In genomic region chr20:49610701-49611538, GRCh38 we compare ENCODE assay signal across 8 cellular contexts. TPM values are rescaled to one million over a fixed set of nuclear protein-coding genes. Genes with fewer than 3 reads are reported as not detected.
DNase-seq lines count a peak whose midpoint lies in the region; ATAC-seq and TF ChIP-seq lines count a peak whose summit lies in the region.

No MANE protein-coding gene starts in this region.

- no peak overlapping the region for H2AFZ ChIP-seq in neuron (ENCODE audit: low read depth, low read length)

- H3K27ac ChIP-seq in HUES6 (ENCODE audit: low read depth, low read length): no peak overlapping the region
- H3K27ac ChIP-seq in Peyer's patch: no peak overlapping the region

- H3K4me1 ChIP-seq in HUES6 (ENCODE audit: control insufficient read depth, insufficient read depth, low read length) (peaks cover 4% of the 10 kb centered on the region), Peyer's patch (peaks cover 0 to 14% (median 2%) of the 10 kb centered on the region in 4 donors), neuron (ENCODE audit: insufficient read depth, low read length) (peaks cover 4% of the 10 kb centered on the region)

- H3K27me3 ChIP-seq in HUES6 (ENCODE audit: control insufficient read depth, insufficient read depth, low read length) (no peaks in the 10 kb centered on the region; the same call in 1 of the 2 replicates), Peyer's patch (no peaks in the 10 kb centered on the region), neuron (ENCODE audit: insufficient read depth, low read length) (no peaks in the 10 kb centered on the region)

- ATAC-seq in GM18519 (IDR thresholded peaks at IDR 0.05; ENCODE audit: low FRiP score, unreplicated experiment): peak; percentile 53

- peak; percentile 80 for DNase-seq in ACHN
- peak; percentile 72 to 91 (median 90) for DNase-seq in Peyer's patch
- DNase-seq in activated T-helper 1 cell treated with Interleukin-2 at 50 U/mL for 16 hours (ENCODE audit: low read depth): peak; percentile 57
- peak; percentile 49 for DNase-seq in fibroblast of the aortic adventitia (ENCODE audit: low read depth)
- DNase-seq in superior temporal gyrus (ENCODE audit: extremely low spot score): peak; percentile 80

- TF ChIP-seq POLR2A in Peyer's patch (IDR thresholded peaks at IDR 0.05): peak in 1 of 2 donors; percentile 12

- TF ChIP-seq CTCF in Peyer's patch (IDR thresholded peaks at IDR 0.05) (peak; percentile 96 to 100 (median 100)), fibroblast of the aortic adventitia (IDR thresholded peaks at IDR 0.05; ENCODE audit: insufficient read depth, low read length) (peak; percentile 90)

- H3K9me3 ChIP-seq in HUES6 (ENCODE audit: control insufficient read depth, insufficient read depth, low read depth, low read length) (no peaks in the 10 kb centered on the region), Peyer's patch (no peaks in the 10 kb centered on the region), neuron (ENCODE audit: low read length) (no peaks in the 10 kb centered on the region)

- no peak overlapping the region for H3K9ac ChIP-seq in HUES6 (ENCODE audit: low read length)

- H3K36me3 ChIP-seq in HUES6 (ENCODE audit: control insufficient read depth, insufficient read depth, low read length) (no peaks in the 10 kb centered on the region), Peyer's patch (no peaks in the 10 kb centered on the region), neuron (ENCODE audit: insufficient read depth, low read length) (no peaks in the 10 kb centered on the region)

- H3K4me3 ChIP-seq in HUES6 (ENCODE audit: low read depth, low read length) (peak overlapping the region; percentile 60), Peyer's patch (peak overlapping the region in 3 of 4 donors; percentile 24 to 31 (median 24)), fibroblast of the aortic adventitia (ENCODE audit: low read depth, low read length) (peak overlapping the region; percentile 44), neuron (ENCODE audit: low read length) (peak overlapping the region; percentile 24)

- in situ Hi-C loops in ACHN (cut with HindIII; ENCODE audit: low pct_ligation_motif_present, low pct_unique_long_range_greater_than_20kb, low sequenced_read_pairs): no loop called here

RNA-seq across cellular contexts. Expression of gene PTGIS, which starts 43.0 kb away (rescaled TPM):
- 10 to 100 TPM in 2 of 4 donors, 1 to 10 TPM in 2; 3.5 to 30.5 (median 11.1) TPM for total RNA-seq in Peyer's patch
- total RNA-seq in fibroblast of the aortic adventitia (ENCODE audit: low replicate concordance): 279 and 1,011 TPM in 2 replicates
